8 cellular contexts compared by ENCODE assay signal in genomic region chr22:19717691-19718254, GRCh38. TPM values are rescaled to one million over a fixed set of nuclear protein-coding genes. Genes with fewer than 3 reads are reported as not detected.
DNase-seq lines count a peak whose midpoint lies in the region; ATAC-seq and TF ChIP-seq lines count a peak whose summit lies in the region.

No MANE protein-coding gene starts in this region.

- no peaks in the 10 kb centered on the region for H3K9me3 ChIP-seq in right lobe of liver

- 43% methylated on average over 4 of the region's 61 CpGs for WGBS in right lobe of liver (ENCODE audit: insufficient coverage, low coverage, low lambda C conversion rate, missing lambda C conversion rate)

- intact Hi-C loops in right lobe of liver (cut with DNase I) = no loop called here

- no peaks in the 10 kb centered on the region for H3K36me3 ChIP-seq in right lobe of liver

- TF ChIP-seq POLR2A in right lobe of liver (IDR thresholded peaks at IDR 0.05) = no peak

- H3K27ac ChIP-seq in right lobe of liver = no peak overlapping the region

- DNase-seq in AML-193 (lab: John Stamatoyannopoulos, UW) (peak; percentile 62), NCI-H2196 (lab: John Stamatoyannopoulos, UW; ENCODE audit: unreplicated experiment) (peak; percentile 54), dermis blood vessel endothelial cell (peak; percentile 75), right lobe of liver (peak; percentile 77 to 81 (median 78)), NCI-H2107 (lab: John Stamatoyannopoulos, UW) (no peak)
- DNase-seq in activated CD4-positive, alpha-beta T cell treated with anti-CD3 and anti-CD28 coated beads, Interleukin-2, amount 50 U/mL, for 4 hours = peak; percentile 70 to 72
- DNase-seq in stimulated activated CD4-positive, alpha-beta T cell treated with anti-CD3 and anti-CD28 coated beads, Interleukin-4, amount 100 ng/mL, for 4 hours = peak; percentile 74 to 81

- H3K4me1 ChIP-seq in right lobe of liver = peaks cover 0 to 14% (median 0%) of the 10 kb centered on the region in 4 donors

- ATAC-seq in GM21381 (IDR thresholded peaks at IDR 0.05; ENCODE audit: unreplicated experiment) (peak; percentile 59), right lobe of liver (peak; percentile 83 to 95 (median 88))

- peaks cover 0 to 12% of the 10 kb centered on the region in 2 donors for H3K27me3 ChIP-seq in right lobe of liver

- TF ChIP-seq CTCF in right lobe of liver (IDR thresholded peaks at IDR 0.05) = peak; percentile 90 to 99 (median 98)

- H3K4me3 ChIP-seq in right lobe of liver = peak overlapping the region; percentile 40 to 61 (median 46)

RNA-seq across cellular contexts. Expression of gene SEPTIN5, which starts 3.5 kb away (rescaled TPM):
- 25.3 and 29.3 TPM in 2 replicates for total RNA-seq in dermis blood vessel endothelial cell
- total RNA-seq in right lobe of liver = 1 to 10 TPM; 1.3 to 3.7 (median 2.1) TPM

RNA-seq across cellular contexts. Expression of gene GP1BB, which starts 5.6 kb away (rescaled TPM):
- 5.3 and 5.4 TPM in 2 replicates for total RNA-seq in dermis blood vessel endothelial cell
- total RNA-seq in right lobe of liver = 1 to 10 TPM in 1 of 6 experiments, under 1 TPM in 4, not detected in 1; 0.15 to 1.3 (median 0.62) TPM

RNA-seq across cellular contexts. Expression of gene TBX1, which starts 42.8 kb away (rescaled TPM):
- total RNA-seq in dermis blood vessel endothelial cell (69.6 and 73.2 TPM in 2 replicates), right lobe of liver (under 1 TPM in 4 of 6 experiments, not detected in 2; 0.24 to 0.37 (median 0.30) TPM)

Comparison
In these comparisons a context has a peak if more than half of its experiments do, and no peak if none do; other contexts are left out.
1. RNA of gene TBX1, which starts 42.8 kb away (total RNA-seq): 69.6 to 73.2 TPM in dermis blood vessel endothelial cell; 0.24 to 0.37 TPM in right lobe of liver; every median in the first group is over 10 times any median in the second.